7 cellular contexts compared by ENCODE assay signal in the genomic region with DNA sequence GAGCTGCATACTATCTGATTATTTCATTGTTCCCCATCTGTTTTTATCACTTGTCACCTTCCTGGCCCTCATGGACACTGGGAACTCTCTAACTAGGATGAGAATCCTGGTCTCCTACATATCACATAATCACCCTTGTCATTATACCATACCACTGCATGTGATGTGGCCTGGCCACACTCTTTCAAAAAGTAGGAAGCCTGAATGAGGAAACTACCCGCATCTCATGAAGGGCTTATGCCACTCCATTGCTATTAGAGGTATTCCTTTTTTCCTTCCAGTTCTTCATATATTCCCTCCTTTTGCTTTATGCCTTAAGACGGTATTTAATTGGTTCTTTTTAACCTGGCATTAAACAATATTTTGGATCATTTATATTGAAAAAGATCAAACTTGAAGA.
"Had no signal": no experiment of that assay in that cellular context is flagged by ENCODE, and none has a peak within 500 bp of the region (broad histone marks: within the 10 kb centered on the region; RNA-seq: fewer than 3 reads in every experiment).

No MANE protein-coding gene starts in this region.

- ATAC-seq: GM12878 had no signal

- DNase-seq: GDM1, GF-D8 had no signal

- H3K4me3 ChIP-seq: GM12878 had no signal

- FAIRE-seq: GM12878, GM12891, GM12892, GM18507, GM19239 had no signal
